ENCODE assay signal across 8 cellular contexts in genomic region chr18:35267809-35268208, GRCh38. TPM values are rescaled to one million over a fixed set of nuclear protein-coding genes. Genes with fewer than 3 reads are reported as not detected.
DNase-seq lines count a peak whose midpoint lies in the region; ATAC-seq and TF ChIP-seq lines count a peak whose summit lies in the region.

No MANE protein-coding gene starts in this region.

- CTCF ChIA-PET in SK-N-SH (lab: Yijun Ruan, JAX) = interaction anchor here (0.6 to 2.8 kb wide), 3 partner anchors 21 to 401 kb away, joined by 3 to 8 read pairs (median 4); no protein-coding TSS in a partner anchor
- CTCF ChIA-PET in OCI-LY7 (lab: Charles Lee; ENCODE audit: unreplicated experiment) = no interaction called here

- H2AFZ ChIP-seq in SK-N-SH (ENCODE audit: low read depth) (no peak overlapping the region), OCI-LY7 (ENCODE audit: low read length) (no peak overlapping the region)

- no peak overlapping the region for H3K9ac ChIP-seq in SK-N-SH

- POLR2A ChIA-PET in SK-N-SH (lab: Yijun Ruan, JAX) (interaction anchor here (1.0 to 2.2 kb wide), 6 partner anchors 14 to 77 kb away, joined by 3 to 21 read pairs (median 8); partner anchors contain the start of genes ZNF24, ZNF397 and ZSCAN30), OCI-LY7 (lab: Charles Lee) (no interaction called here)

- no peaks in the 10 kb centered on the region for H3F3A ChIP-seq in SK-N-SH (replicated peaks; ENCODE audit: insufficient read depth)

- H3K9me2 ChIP-seq in SK-N-SH (no peaks in the 10 kb centered on the region), OCI-LY7 (ENCODE audit: insufficient read depth, low read length) (no peaks in the 10 kb centered on the region)

- no peak for ATAC-seq in SK-N-SH treated with all-trans-retinoic acid at 6 μM for 48 hours
- no peak for ATAC-seq in thoracic aorta (ENCODE audit: insufficient number of reproducible peaks, low FRiP score, low read depth)

- H3K27me3 ChIP-seq in SK-N-SH (ENCODE audit: insufficient read depth) (no peaks in the 10 kb centered on the region), thoracic aorta (replicated peaks; ENCODE audit: insufficient read depth) (no peaks in the 10 kb centered on the region)

- no TSS peak for BruUV-seq in OCI-LY7 (replicated peaks; lab: Mats Ljungman, UMichigan)

- H3K4me1 ChIP-seq in SK-N-SH (ENCODE audit: control insufficient read depth in 1 of 2, insufficient read depth in 2 of 2, low read depth in 1 of 2, low read length in 1 of 2) (no peaks in the 10 kb centered on the region; a peak in 1 of 4 replicates), thoracic aorta (ENCODE audit: control insufficient read depth in 1 of 2, low read depth in 2 of 2) (peaks cover 0 to 4% of the 10 kb centered on the region in 2 donors), OCI-LY7 (ENCODE audit: insufficient read depth, low read length, poor library complexity, severe bottlenecking) (peaks cover 6% of the 10 kb centered on the region)

- intact Hi-C loops in OCI-LY7 (cut with micrococcal nuclease; ENCODE audit: unreplicated experiment) = no loop called here

- DNase-seq in SK-N-SH (peak; percentile 37), astrocyte of the hippocampus (ENCODE audit: low read depth, low spot score) (peak; percentile 7), left kidney (ENCODE audit: low read depth, low spot score) (peak; percentile 64), thoracic aorta (ENCODE audit: low spot score) (no peak), OCI-LY7 (ENCODE audit: low spot score) (no peak), HuH-7.5 (ENCODE audit: low spot score) (no peak), glomerular visceral epithelial cell (ENCODE audit: extremely low spot score) (no peak)

- 77% methylated on average over 30 of the region's 30 CpGs for WGBS in SK-N-SH (ENCODE audit: low lambda C conversion rate)

- H3K9me3 ChIP-seq in SK-N-SH (no peaks in the 10 kb centered on the region), thoracic aorta (no peaks in the 10 kb centered on the region), OCI-LY7 (ENCODE audit: low read length) (no peaks in the 10 kb centered on the region)

- H4K20me1 ChIP-seq in SK-N-SH (ENCODE audit: insufficient read depth) = no peaks in the 10 kb centered on the region
- H4K20me1 ChIP-seq in OCI-LY7 (ENCODE audit: insufficient read depth, low read length) = no peaks in the 10 kb centered on the region

- H3K36me3 ChIP-seq in SK-N-SH (replicated peaks in 1 of 2; ENCODE audit: control insufficient read depth in 1 of 2, insufficient read depth in 2 of 2, low read length in 1 of 2) = peaks cover 3 to 5% of the 10 kb centered on the region in 2 experiments
- H3K36me3 ChIP-seq in thoracic aorta = peaks cover 5% of the 10 kb centered on the region
- H3K36me3 ChIP-seq in OCI-LY7 (ENCODE audit: insufficient read depth, low read length) = no peaks in the 10 kb centered on the region

- peak overlapping the region in 1 of 2 experiments; percentile 20; a peak in 1 of 4 replicates for H3K4me3 ChIP-seq in SK-N-SH (ENCODE audit: low read depth in 2 of 2, low read length in 1 of 2)
- peak overlapping the region; percentile 81 for H3K4me3 ChIP-seq in thoracic aorta
- no peak overlapping the region for H3K4me3 ChIP-seq in OCI-LY7 (ENCODE audit: low read depth, low read length, poor library complexity, severe bottlenecking)

- no peak for TF ChIP-seq CTCF in SK-N-SH (IDR thresholded peaks at IDR 0.05)
- TF ChIP-seq CTCF in thoracic aorta (IDR thresholded peaks at IDR 0.05) = no peak
- no peak for TF ChIP-seq CTCF in OCI-LY7 (conservative IDR thresholded peaks at IDR 0.05; ENCODE audit: low read length)

- H3K4me2 ChIP-seq in SK-N-SH = no peak overlapping the region
- H3K4me2 ChIP-seq in OCI-LY7 (ENCODE audit: low read length) = no peak overlapping the region

- TF ChIP-seq EP300 in SK-N-SH (IDR thresholded peaks at IDR 0.05; ENCODE audit: borderline replicate concordance in 1 of 2, low read depth in 1 of 2, low read length in 1 of 2) = no peak

- H3K27ac ChIP-seq in SK-N-SH (ENCODE audit: low read depth in 2 of 2, low read length in 1 of 2) = peak overlapping the region in 1 of 2 experiments; percentile 34; a peak in 1 of 4 replicates
- H3K27ac ChIP-seq in thoracic aorta = peak overlapping the region; percentile 28 to 76
- no peak overlapping the region for H3K27ac ChIP-seq in OCI-LY7 (ENCODE audit: low read depth, low read length, poor library complexity, severe bottlenecking)

- no peaks in the 10 kb centered on the region for H3K79me2 ChIP-seq in SK-N-SH (ENCODE audit: insufficient read depth)
- H3K79me2 ChIP-seq in OCI-LY7 (ENCODE audit: insufficient read depth, low read depth, low read length) = no peaks in the 10 kb centered on the region

- no peak for TF ChIP-seq RAD21 in SK-N-SH (IDR thresholded peaks at IDR 0.05; ENCODE audit: low read length)

TF ChIP-seq in SK-N-SH, 30 proteins besides CTCF, POLR2A, EP300 and RAD21 (continues in another document):
- TF ChIP-seq IRF3 (IDR thresholded peaks at IDR 0.05; ENCODE audit: low read depth, low read length) = no peak
- TF ChIP-seq FOSL2 (IDR thresholded peaks at IDR 0.05; ENCODE audit: borderline replicate concordance, low read depth) = no peak
- TF ChIP-seq MAX (IDR thresholded peaks at IDR 0.05; ENCODE audit: low read depth) = no peak
- TF ChIP-seq GABPA (IDR thresholded peaks at IDR 0.05; ENCODE audit: low read depth) = no peak
- TF ChIP-seq SIN3A (IDR thresholded peaks at IDR 0.05; ENCODE audit: borderline replicate concordance, low read depth, low read length) = no peak
- TF ChIP-seq PBX3 (IDR thresholded peaks at IDR 0.05) = no peak
- TF ChIP-seq FOXM1 (IDR thresholded peaks at IDR 0.05; ENCODE audit: low read depth) = no peak

TF ChIP-seq in SK-N-SH treated with all-trans-retinoic acid at 6 μM for 48 hours, 23 proteins besides CTCF, POLR2A, EP300 and RAD21:
- TF ChIP-seq ZNF8 (CRISPR knock-in tag; IDR thresholded peaks at IDR 0.05) (no peak), PPARA (CRISPR knock-in tag; IDR thresholded peaks at IDR 0.05; ENCODE audit: borderline replicate concordance) (no peak), ZC3H10 (CRISPR knock-in tag; IDR thresholded peaks at IDR 0.05) (no peak), ZNF70 (CRISPR knock-in tag; IDR thresholded peaks at IDR 0.05) (no peak), CSDC2 (CRISPR knock-in tag; IDR thresholded peaks at IDR 0.05) (no peak), TSHZ2 (CRISPR knock-in tag; IDR thresholded peaks at IDR 0.05) (no peak), TCF4 (CRISPR knock-in tag; IDR thresholded peaks at IDR 0.05; ENCODE audit: borderline replicate concordance) (no peak), ZFP3 (CRISPR knock-in tag; IDR thresholded peaks at IDR 0.05) (no peak), ARNTL (CRISPR knock-in tag; IDR thresholded peaks at IDR 0.05; ENCODE audit: borderline replicate concordance, low read depth) (no peak), TOX (CRISPR knock-in tag; IDR thresholded peaks at IDR 0.05; ENCODE audit: borderline replicate concordance) (no peak), CREB5 (CRISPR knock-in tag; IDR thresholded peaks at IDR 0.05; ENCODE audit: low read depth) (no peak)

RNA-seq across cellular contexts. Expression of gene ZSCAN30, which starts 22.2 kb away (rescaled TPM):
- 5.9 and 7.0 TPM in 2 replicates for polyA plus RNA-seq in SK-N-SH (2012; rRNA removed)
- 5.1 and 5.3 TPM in 2 replicates for polyA plus RNA-seq in SK-N-SH (2012; cell fraction: cytosol; rRNA removed)
- polyA plus RNA-seq in SK-N-SH (2012; cell fraction: nucleus; rRNA removed) = 13.9 and 25.6 TPM in 2 replicates
- total RNA-seq in thoracic aorta = 10 to 100 TPM; 19.5 to 45.8 TPM
- total RNA-seq in OCI-LY7 (2014; rRNA removed; shearing (Covaris generic)) = 4.3 and 7.5 TPM in 2 replicates
- total RNA-seq in OCI-LY7 (2022) = 7.6 and 9.1 TPM in 2 replicates

RNA-seq across cellular contexts. Expression of gene ZNF397, which starts 27.0 kb away (rescaled TPM):
- polyA plus RNA-seq in SK-N-SH (2012; rRNA removed) = 4.8 and 7.4 TPM in 2 replicates
- 5.9 and 6.4 TPM in 2 replicates for polyA plus RNA-seq in SK-N-SH (2012; cell fraction: cytosol; rRNA removed)
- 11.0 and 16.8 TPM in 2 replicates for polyA plus RNA-seq in SK-N-SH (2012; cell fraction: nucleus; rRNA removed)
- 10 to 100 TPM; 16.2 to 45.8 TPM for total RNA-seq in thoracic aorta
- 8.0 and 11.8 TPM in 2 replicates for total RNA-seq in OCI-LY7 (2014; rRNA removed; shearing (Covaris generic))
- total RNA-seq in OCI-LY7 (2022) = 14.9 and 15.6 TPM in 2 replicates

Comparison
In these comparisons a context has a peak if more than half of its experiments do, and no peak if none do; other contexts are left out.
1. DNase-seq: peak in SK-N-SH (single experiment), astrocyte of the hippocampus (single experiment) and left kidney (single experiment); none in thoracic aorta (single experiment), OCI-LY7 (single experiment), HuH-7.5 (single experiment) and glomerular visceral epithelial cell (single experiment).